ENCODE assay signal across 1 cellular context in genomic region chr3:43491807-43492206, GRCh38.
A peak's percentile ranks its signal among the peaks of the same experiment; 100 is the strongest.
TF ChIP-seq lines count a peak whose summit lies in the region.
"Not testable (repeated sequence)": the region's sequence is repeated elsewhere in the genome, so short reads cannot be mapped to it uniquely, and the experiment has no call there.

No MANE protein-coding gene starts in this region.

TF ChIP-seq in K562, 482 proteins besides CTCF, POLR2A, EP300 and RAD21 (continued from another document):
- TF ChIP-seq, protein P1, sequence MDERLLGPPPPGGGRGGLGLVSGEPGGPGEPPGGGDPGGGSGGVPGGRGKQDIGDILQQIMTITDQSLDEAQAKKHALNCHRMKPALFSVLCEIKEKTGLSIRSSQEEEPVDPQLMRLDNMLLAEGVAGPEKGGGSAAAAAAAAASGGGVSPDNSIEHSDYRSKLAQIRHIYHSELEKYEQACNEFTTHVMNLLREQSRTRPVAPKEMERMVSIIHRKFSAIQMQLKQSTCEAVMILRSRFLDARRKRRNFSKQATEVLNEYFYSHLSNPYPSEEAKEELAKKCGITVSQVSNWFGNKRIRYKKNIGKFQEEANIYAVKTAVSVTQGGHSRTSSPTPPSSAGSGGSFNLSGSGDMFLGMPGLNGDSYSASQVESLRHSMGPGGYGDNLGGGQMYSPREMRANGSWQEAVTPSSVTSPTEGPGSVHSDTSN (CRISPR knock-in tag; IDR thresholded peaks at IDR 0.05; ENCODE audit: low read depth), result not testable (repeated sequence)
- TF ChIP-seq, protein P1 (tag; conservative IDR thresholded peaks at IDR 0.05; ENCODE audit: low read depth), result peak; percentile 50
- TF ChIP-seq NFIC (IDR thresholded peaks at IDR 0.05), result 0 out of 2 replicates have a peak, but pooled peaks have one; percentile 32
